ENCODE assay signal across 24 cellular contexts in genomic region chr11:16816358-16817270, GRCh38.
"Had no signal": no experiment of that assay in that cellular context is flagged by ENCODE, and none has a peak within 500 bp of the region (broad histone marks: within the 10 kb centered on the region; RNA-seq: fewer than 3 reads in every experiment).

No MANE protein-coding gene starts in this region.

- H3K27ac Mint-ChIP-seq: activated CD4-positive, alpha-beta memory T cell treated with anti-CD3 and anti-CD28 coated beads for 36 hours; activated CD4-positive, alpha-beta T cell treated with anti-CD3 and anti-CD28 coated beads for 36 hours; activated naive CD8-positive, alpha-beta T cell; activated T-helper 1 cell treated with anti-CD3 and anti-CD28 coated beads, Interleukin-12 subunit alpha, Interleukin-12 subunit beta, Interleukin-2, Interleukin-4 antibody, amounts not matched to agents 30 ng/mL and 10 ng/mL and 1 ng/mL, durations not matched to agents 14 hours and 24 hours and 36 hours; effector memory CD8-positive, alpha-beta T cell; memory B cell; natural killer cell treated with Interleukin-12 subunit alpha and Interleukin-12 subunit beta and Interleukin-15 and Interleukin-18, amount 100 ng/mL, for 72 hours; stimulated activated naive CD8-positive, alpha-beta T cell treated with anti-CD3 and anti-CD28 coated beads, Interleukin-15, Interleukin-2, amounts not matched to agents 100 ng/mL and 50 ng/mL, for 24 hours; WTC11 had no signal

- ATAC-seq: activated CD4-positive, alpha-beta T cell treated with anti-CD3 and anti-CD28 coated beads for 36 hours; effector memory CD8-positive, alpha-beta T cell; esophagus mucosa; WTC11 had no signal

- H3K27me3 Mint-ChIP-seq: activated CD4-positive, alpha-beta memory T cell treated with anti-CD3 and anti-CD28 coated beads for 36 hours; activated CD4-positive, alpha-beta T cell treated with anti-CD3 and anti-CD28 coated beads for 36 hours; activated naive CD8-positive, alpha-beta T cell; central memory CD8-positive, alpha-beta T cell; stimulated activated naive CD8-positive, alpha-beta T cell treated with anti-CD3 and anti-CD28 coated beads, Interleukin-15, Interleukin-2, amounts not matched to agents 100 ng/mL and 50 ng/mL, for 24 hours had no signal

- H3K9me3 Mint-ChIP-seq: activated CD4-positive, alpha-beta memory T cell treated with anti-CD3 and anti-CD28 coated beads for 36 hours; activated T-helper 1 cell treated with anti-CD3 and anti-CD28 coated beads, Interleukin-12 subunit alpha, Interleukin-12 subunit beta, Interleukin-2, Interleukin-4 antibody, amounts not matched to agents 30 ng/mL and 10 ng/mL and 1 ng/mL, durations not matched to agents 14 hours and 24 hours and 36 hours; central memory CD8-positive, alpha-beta T cell; effector memory CD8-positive, alpha-beta T cell; memory B cell; natural killer cell treated with Interleukin-12 subunit alpha and Interleukin-12 subunit beta and Interleukin-15 and Interleukin-18, amount 100 ng/mL, for 72 hours; stimulated activated naive CD8-positive, alpha-beta T cell treated with anti-CD3 and anti-CD28 coated beads, Interleukin-15, Interleukin-2, amounts not matched to agents 100 ng/mL and 50 ng/mL, for 24 hours; WTC11 had no signal

- H3K4me3 Mint-ChIP-seq: activated CD4-positive, alpha-beta memory T cell treated with anti-CD3 and anti-CD28 coated beads for 36 hours; activated CD4-positive, alpha-beta T cell treated with anti-CD3 and anti-CD28 coated beads for 36 hours; activated naive CD8-positive, alpha-beta T cell; activated T-helper 1 cell treated with anti-CD3 and anti-CD28 coated beads, Interleukin-12 subunit alpha, Interleukin-12 subunit beta, Interleukin-2, Interleukin-4 antibody, amounts not matched to agents 30 ng/mL and 10 ng/mL and 1 ng/mL, durations not matched to agents 14 hours and 24 hours and 36 hours; central memory CD8-positive, alpha-beta T cell; effector memory CD8-positive, alpha-beta T cell; memory B cell; natural killer cell treated with Interleukin-12 subunit alpha and Interleukin-12 subunit beta and Interleukin-15 and Interleukin-18, amount 100 ng/mL, for 72 hours; stimulated activated naive CD8-positive, alpha-beta T cell treated with anti-CD3 and anti-CD28 coated beads, Interleukin-15, Interleukin-2, amounts not matched to agents 100 ng/mL and 50 ng/mL, for 24 hours; WTC11 had no signal

- DNase-seq: activated CD4-positive, alpha-beta memory T cell treated with anti-CD3 and anti-CD28 coated beads for 36 hours; activated CD4-positive, alpha-beta T cell treated with anti-CD3 and anti-CD28 coated beads for 36 hours; activated gamma-delta T cell treated with Interleukin-2 at 50 U/mL for 16 hours; brain microvascular endothelial cell; dorsolateral prefrontal cortex; effector memory CD8-positive, alpha-beta T cell; foreskin melanocyte; glutamatergic neuron; left cardiac atrium; occipital lobe; retina; sigmoid colon; stimulated activated CD4-positive, alpha-beta T cell treated with anti-CD3 and anti-CD28 coated beads, Interleukin-4, amount 100 ng/mL, for 24 hours; T-helper 1 cell; T1000; thyroid gland had no signal

- H3K36me3 Mint-ChIP-seq: activated CD4-positive, alpha-beta memory T cell treated with anti-CD3 and anti-CD28 coated beads for 36 hours; activated naive CD8-positive, alpha-beta T cell; memory B cell; natural killer cell treated with Interleukin-12 subunit alpha and Interleukin-12 subunit beta and Interleukin-15 and Interleukin-18, amount 100 ng/mL, for 72 hours had no signal
